ENCODE assay signal across 26 cellular contexts in genomic region chr11:118164885-118165284, GRCh38. TPM values are rescaled to one million over a fixed set of nuclear protein-coding genes. Genes with fewer than 3 reads are reported as not detected.
"Had no signal": no experiment of that assay in that cellular context is flagged by ENCODE, and none has a peak within 500 bp of the region (broad histone marks: within the 10 kb centered on the region; RNA-seq: fewer than 3 reads in every experiment).

No MANE protein-coding gene starts in this region.

- H3K9ac ChIP-seq: SK-N-SH had no signal

- H3K4me2 ChIP-seq: SK-N-SH had no signal

- DNase-seq: KBM-7, MV-4-11, NCI-H1048, NCI-H1105, NCI-H1417, NCI-H146, NCI-H1694 treated with DMSO at 0.1 percent for 48 hours, NCI-H1930, NCI-H2081, NCI-H2107, NCI-H2171, NCI-H226, NCI-H446, NCI-H510A, NCI-H524 treated with DMSO at 0.1 percent for 48 hours, NCI-H69, NCI-H774, RPMI8226, SHP77, SK-N-SH, SW 1271 had no signal

- H3K9me3 ChIP-seq: SK-N-SH had no signal

- H3K27ac ChIP-seq: HL-60 had no signal

RNA-seq across cellular contexts. Expression of gene SCN2B, which starts 11.6 kb away (rescaled TPM):
- total RNA-seq: HT-29, LHCN-M2, MCF 10A, SK-MEL-5 had no signal

RNA-seq across cellular contexts. Expression of gene SCN4B, which starts 12.3 kb away (rescaled TPM):
- total RNA-seq: HT-29, LHCN-M2, MCF 10A, SK-MEL-5 had no signal

RNA-seq across cellular contexts. Expression of gene JAML, which starts 59.9 kb away (rescaled TPM):
- total RNA-seq: HT-29, LHCN-M2, MCF 10A, SK-MEL-5 had no signal
- polyA plus RNA-seq: SK-N-SH had no signal
